In genomic region chr9:89744730-89745129, GRCh38 we compare ENCODE assay signal across 19 cellular contexts.
DNase-seq lines count a peak whose midpoint lies in the region; ATAC-seq and TF ChIP-seq lines count a peak whose summit lies in the region.
"Had no signal": no experiment of that assay in that cellular context is flagged by ENCODE, and none has a peak within 500 bp of the region (broad histone marks: within the 10 kb centered on the region; RNA-seq: fewer than 3 reads in every experiment).

No MANE protein-coding gene starts in this region.

- TF ChIP-seq CTCF in CD8-positive, alpha-beta T cell (IDR thresholded peaks at IDR 0.05) = no peak
- TF ChIP-seq CTCF in WERI-Rb-1 (IDR thresholded peaks at IDR 0.05; ENCODE audit: low read depth, low read length) = no peak

- peak overlapping the region; percentile 49 for H3K4me3 Mint-ChIP-seq in CD8-positive, alpha-beta T cell
- H3K4me3 Mint-ChIP-seq: nephron; stimulated activated memory B cell treated with anti-CD40 and anti-IgM and Interleukin-4, amounts not matched to agents 10 μg/mL and 1 μg/mL and 100 μg/mL, for 72 hours had no signal

- peak overlapping the region; percentile 58 for H3K27ac Mint-ChIP-seq in CD8-positive, alpha-beta T cell
- H3K27ac Mint-ChIP-seq: stimulated activated memory B cell treated with anti-CD40 and anti-IgM and Interleukin-4, amounts not matched to agents 10 μg/mL and 1 μg/mL and 100 μg/mL, for 72 hours had no signal

- H3K27me3 Mint-ChIP-seq in CD8-positive, alpha-beta T cell (ENCODE audit: low read depth) = no peaks in the 10 kb centered on the region
- H3K27me3 Mint-ChIP-seq: stimulated activated memory B cell treated with anti-CD40 and anti-IgM and Interleukin-4, amounts not matched to agents 10 μg/mL and 1 μg/mL and 100 μg/mL, for 72 hours had no signal

- no peak for ATAC-seq in CD8-positive, alpha-beta T cell
- ATAC-seq in GM21619 (IDR thresholded peaks at IDR 0.05; ENCODE audit: unreplicated experiment) = no peak
- no peak for ATAC-seq in GM21367 (IDR thresholded peaks at IDR 0.05; ENCODE audit: unreplicated experiment)
- ATAC-seq: stimulated activated memory B cell treated with anti-CD40 and anti-IgM and Interleukin-4, amounts not matched to agents 10 μg/mL and 1 μg/mL and 100 μg/mL, for 72 hours; upper lobe of right lung had no signal

- H3K4me3 ChIP-seq in BLaER1 treated with 17β-estradiol and CSF1 and Interleukin-3, amounts not matched to agents 10 nM and 100 nM = no peak overlapping the region
- H3K4me3 ChIP-seq in CD8-positive, alpha-beta T cell (ENCODE audit: low read depth, low read length) = no peak overlapping the region
- no peak overlapping the region for H3K4me3 ChIP-seq in WERI-Rb-1 (ENCODE audit: low read depth, low read length)
- H3K4me3 ChIP-seq: lung, upper lobe of right lung had no signal

- no peaks in the 10 kb centered on the region for H4K20me1 ChIP-seq in BLaER1 treated with 17β-estradiol and CSF1 and Interleukin-3, amounts not matched to agents 10 nM and 100 nM

- no peaks in the 10 kb centered on the region for H3K27me3 ChIP-seq in BLaER1 treated with 17β-estradiol and CSF1 and Interleukin-3, amounts not matched to agents 10 nM and 100 nM
- H3K27me3 ChIP-seq in CD8-positive, alpha-beta T cell (ENCODE audit: insufficient read depth, low read length) = no peaks in the 10 kb centered on the region
- no peaks in the 10 kb centered on the region for H3K27me3 ChIP-seq in WERI-Rb-1 (ENCODE audit: insufficient read depth, low read depth, severe bottlenecking)
- H3K27me3 ChIP-seq: upper lobe of right lung had no signal

- intact Hi-C loops in CD8-positive, alpha-beta T cell (cut with DNase I, micrococcal nuclease) = loop anchor here (5.0 to 10.0 kb wide), 3 partner anchors 42 to 140 kb away; partner anchors contain the start of gene GADD45G (in 1 of the 2)

- H3K4me1 ChIP-seq in BLaER1 treated with 17β-estradiol and CSF1 and Interleukin-3, amounts not matched to agents 10 nM and 100 nM = peaks cover 49 to 100% (median 99%) of the 10 kb centered on the region in 10 experiments
- H3K4me1 ChIP-seq in CD8-positive, alpha-beta T cell (ENCODE audit: insufficient read depth, low read length) = peaks cover 77% of the 10 kb centered on the region

- peaks cover 0 to 15% (median 6%) of the 10 kb centered on the region in 11 experiments; a peak in 14 of 22 replicates for H3K9me3 ChIP-seq in BLaER1 treated with 17β-estradiol and CSF1 and Interleukin-3, amounts not matched to agents 10 nM and 100 nM (replicated peaks in 1 of 11)
- H3K9me3 ChIP-seq in CD8-positive, alpha-beta T cell (ENCODE audit: low read length) = no peaks in the 10 kb centered on the region
- H3K9me3 ChIP-seq in WERI-Rb-1 (ENCODE audit: severe bottlenecking) = peaks cover 2% of the 10 kb centered on the region
- H3K9me3 ChIP-seq: upper lobe of right lung had no signal

- POLR2A ChIA-PET in CD8-positive, alpha-beta T cell (lab: Charles Lee) = interaction anchor here (0.8 to 1.6 kb wide), 2 partner anchors 12 to 84 kb away, joined by 3 to 7 read pairs; no protein-coding TSS in a partner anchor

- H3K36me3 Mint-ChIP-seq in CD8-positive, alpha-beta T cell = no peaks in the 10 kb centered on the region
- H3K36me3 Mint-ChIP-seq: stimulated activated memory B cell treated with anti-CD40 and anti-IgM and Interleukin-4, amounts not matched to agents 10 μg/mL and 1 μg/mL and 100 μg/mL, for 72 hours had no signal

- H3K9ac ChIP-seq in BLaER1 treated with 17β-estradiol and CSF1 and Interleukin-3, amounts not matched to agents 10 nM and 100 nM = peak overlapping the region in 4 of 11 experiments; percentile 76 to 85 (median 80); a peak in 5 of 22 replicates

- peak overlapping the region in 6 of 11 experiments; percentile 79 to 94 (median 88); a peak in 11 of 22 replicates for H3K27ac ChIP-seq in BLaER1 treated with 17β-estradiol and CSF1 and Interleukin-3, amounts not matched to agents 10 nM and 100 nM
- no peak overlapping the region for H3K27ac ChIP-seq in CD8-positive, alpha-beta T cell (ENCODE audit: low read depth, low read length)
- H3K27ac ChIP-seq in WERI-Rb-1 = peak overlapping the region; percentile 12; the same call in 1 of the 2 replicates
- H3K27ac ChIP-seq: HL-60, upper lobe of right lung had no signal

- H3K4me1 Mint-ChIP-seq in CD8-positive, alpha-beta T cell (ENCODE audit: low read depth) = peaks cover 77% of the 10 kb centered on the region

- DNase-seq in CD8-positive, alpha-beta T cell = no peak
- DNase-seq in WERI-Rb-1 = no peak
- peak; percentile 92 for DNase-seq in islet precursor cell
- no peak for DNase-seq in NCI-H2081 treated with DMSO at 0.1 percent for 48 hours (lab: John Stamatoyannopoulos, UW)
- no peak for DNase-seq in NCI-H510A treated with DMSO at 0.1 percent for 48 hours (lab: John Stamatoyannopoulos, UW)
- DNase-seq: activated CD4-positive, alpha-beta T cell treated with anti-CD3 and anti-CD28 coated beads for 1 hour; aorta; DMS53; foreskin melanocyte; KBM-7; NCI-H1105 treated with DMSO at 0.1 percent for 48 hours; upper lobe of right lung had no signal

- peaks cover 3% of the 10 kb centered on the region for H3K9me3 Mint-ChIP-seq in CD8-positive, alpha-beta T cell
- H3K9me3 Mint-ChIP-seq: nephron; stimulated activated memory B cell treated with anti-CD40 and anti-IgM and Interleukin-4, amounts not matched to agents 10 μg/mL and 1 μg/mL and 100 μg/mL, for 72 hours had no signal

- H3K4me2 ChIP-seq in BLaER1 treated with 17β-estradiol and CSF1 and Interleukin-3, amounts not matched to agents 10 nM and 100 nM = peak overlapping the region in 9 of 11 experiments; percentile 65 to 98 (median 84); a peak in 17 of 22 replicates

- CTCF ChIA-PET in CD8-positive, alpha-beta T cell (lab: Charles Lee) = no interaction called here

- H3K36me3 ChIP-seq in BLaER1 treated with 17β-estradiol and CSF1 and Interleukin-3, amounts not matched to agents 10 nM and 100 nM = no peaks in the 10 kb centered on the region
- no peaks in the 10 kb centered on the region for H3K36me3 ChIP-seq in CD8-positive, alpha-beta T cell (ENCODE audit: insufficient read depth, low read length)
- H3K36me3 ChIP-seq in WERI-Rb-1 = no peaks in the 10 kb centered on the region
- H3K36me3 ChIP-seq: upper lobe of right lung had no signal
